ENCODE assay signal across 8 cellular contexts in the genomic region with DNA sequence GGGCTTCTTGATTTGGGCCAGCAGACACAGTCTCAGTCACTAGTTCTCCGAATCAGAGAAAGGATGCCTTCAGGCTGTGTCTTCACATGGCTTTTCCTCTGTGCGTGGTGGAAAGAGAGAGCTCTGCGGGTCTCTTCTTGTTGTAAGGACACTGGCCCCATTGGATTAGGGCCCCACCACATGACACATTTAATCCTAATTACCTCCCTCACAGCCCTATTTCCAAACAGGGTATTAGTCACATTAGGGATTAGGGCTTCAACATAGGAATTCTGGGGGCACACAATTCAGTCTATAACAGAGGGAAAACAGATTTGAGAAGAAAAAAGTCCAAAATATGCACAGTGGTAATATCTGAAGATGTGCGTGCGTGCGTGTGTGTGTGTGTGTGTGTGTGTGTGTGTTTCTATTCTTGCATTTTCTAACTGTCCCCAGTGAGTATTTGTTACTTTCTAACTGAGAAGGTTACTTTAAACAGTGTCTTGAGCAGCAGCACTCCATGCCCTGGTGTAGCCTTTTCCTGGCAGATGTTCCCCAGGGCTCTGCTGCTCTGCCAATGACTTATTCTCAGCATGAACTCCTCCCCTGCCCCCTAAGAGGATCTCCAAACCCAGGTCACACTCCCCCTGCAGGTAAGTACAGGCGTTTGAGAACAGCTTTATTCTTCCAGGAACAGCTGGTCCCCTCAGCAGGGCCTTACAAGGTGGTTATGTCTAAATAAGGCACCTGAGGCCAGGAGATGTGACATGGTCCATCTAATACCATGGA.
DNase-seq lines count a peak whose midpoint lies in the region; ATAC-seq and FAIRE-seq lines count a peak whose summit lies in the region.

No MANE protein-coding gene starts in this region.

- H2AK5ac ChIP-seq in trophoblast cell (ENCODE audit: low read length): no peak overlapping the region

- no peak overlapping the region for H3K9ac ChIP-seq in trophoblast cell (ENCODE audit: low read length)

- H2AFZ ChIP-seq in trophoblast cell (ENCODE audit: insufficient read depth, low read length, poor library complexity): no peak overlapping the region

- no peak overlapping the region for H3K4me2 ChIP-seq in trophoblast cell (ENCODE audit: low read length)

- H3K9me3 ChIP-seq in trophoblast cell (ENCODE audit: insufficient read depth, low read depth, low read length): no peaks in the 10 kb centered on the region

- no peak overlapping the region for H3K4me3 ChIP-seq in trophoblast cell (ENCODE audit: low read depth, low read length)

- no peak overlapping the region for H4K12ac ChIP-seq in trophoblast cell (ENCODE audit: low read depth, low read length)

- peak; percentile 26 for DNase-seq in AML-193 (lab: John Stamatoyannopoulos, UW)
- DNase-seq in T-helper 22 cell (ENCODE audit: low read depth): peak; percentile 4
- peak; percentile 25 for DNase-seq in effector CD8-positive, alpha-beta T cell (lab: John Stamatoyannopoulos, UW)
- peak; percentile 12 to 51 for DNase-seq in trophoblast cell
- no peak for DNase-seq in RCC 7860 (ENCODE audit: low spot score)

- no peak overlapping the region for H4K8ac ChIP-seq in trophoblast cell (ENCODE audit: low read depth, low read length)

- H4K91ac ChIP-seq in trophoblast cell (ENCODE audit: low read depth, low read length): no peak overlapping the region

- no peaks in the 10 kb centered on the region for H3K36me3 ChIP-seq in trophoblast cell (ENCODE audit: control insufficient read depth in 1 of 2, insufficient read depth in 2 of 2, low read length in 2 of 2)

- FAIRE-seq in RCC 7860 (lab: Jason Lieb, UNC): no peak

- H3K23ac ChIP-seq in trophoblast cell (ENCODE audit: low read length): no peak overlapping the region

- ATAC-seq in GM18511 (IDR thresholded peaks at IDR 0.05; ENCODE audit: unreplicated experiment) (peak; percentile 39), HG03520 (IDR thresholded peaks at IDR 0.05; ENCODE audit: unreplicated experiment) (peak; percentile 33), GM21423 (IDR thresholded peaks at IDR 0.05; ENCODE audit: unreplicated experiment) (no peak)

- no CpG with 5 or more reads among the region's 7 CpGs for WGBS in trophoblast cell (ENCODE audit: extremely low coverage, insufficient coverage, insufficient read length)

- no peak overlapping the region for H3K27ac ChIP-seq in trophoblast cell (ENCODE audit: low read depth, low read length)

- peaks cover 7 to 10% of the 10 kb centered on the region in 2 experiments for H3K4me1 ChIP-seq in trophoblast cell (ENCODE audit: control insufficient read depth in 1 of 2, insufficient read depth in 2 of 2, low read length in 2 of 2)

- no peak overlapping the region for H2BK5ac ChIP-seq in trophoblast cell (ENCODE audit: low read depth, low read length, poor library complexity)

- no peaks in the 10 kb centered on the region for H3K79me2 ChIP-seq in trophoblast cell (ENCODE audit: control insufficient read depth, insufficient read depth, low read length, poor library complexity)

- H3K27me3 ChIP-seq in trophoblast cell (ENCODE audit: insufficient read depth, low read length): no peaks in the 10 kb centered on the region

- peaks cover 4% of the 10 kb centered on the region for H3K79me1 ChIP-seq in trophoblast cell (ENCODE audit: low read length)

- no peak overlapping the region for H3K14ac ChIP-seq in trophoblast cell (ENCODE audit: low read length)

- no peak overlapping the region for H2BK12ac ChIP-seq in trophoblast cell (ENCODE audit: low read length)

- H3K4ac ChIP-seq in trophoblast cell (ENCODE audit: low read depth, low read length): no peak overlapping the region

- no peak overlapping the region for H3K18ac ChIP-seq in trophoblast cell (ENCODE audit: low read length)

- H2BK120ac ChIP-seq in trophoblast cell (ENCODE audit: insufficient read depth, low read length, poor library complexity): no peak overlapping the region
